Comparison of ENCODE assay signal across 8 cellular contexts in the genomic region with DNA sequence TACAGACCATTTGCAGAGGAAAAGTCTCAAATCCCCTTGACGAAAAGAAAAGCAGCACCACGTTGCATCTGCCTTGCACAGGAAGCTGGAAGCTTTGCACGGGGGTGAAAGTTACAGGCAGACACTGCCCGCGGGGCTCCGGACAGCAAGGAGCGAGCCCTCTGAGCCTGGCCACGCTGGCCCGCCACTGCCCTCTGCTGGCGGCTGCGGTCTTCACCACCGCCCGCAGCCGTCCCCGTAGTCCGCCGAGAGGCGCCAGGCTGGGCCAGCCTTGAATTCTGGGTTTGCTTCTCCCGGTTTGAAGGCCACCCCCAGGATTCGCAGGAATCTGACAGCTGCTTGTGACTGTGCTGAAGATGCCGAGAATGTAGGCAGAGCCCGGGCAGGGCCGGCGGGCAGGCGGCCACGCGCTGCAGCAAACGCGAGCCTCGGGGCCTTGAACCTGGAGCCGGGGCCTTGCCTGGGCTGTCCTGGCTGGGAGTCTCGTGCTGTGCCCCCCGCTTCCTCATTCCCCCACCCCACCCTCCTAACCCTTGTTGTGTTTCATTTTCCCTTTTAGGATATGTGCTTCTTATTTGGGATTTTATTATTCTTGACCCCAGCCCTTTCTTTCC. TPM values are rescaled to one million over a fixed set of nuclear protein-coding genes. Genes with fewer than 3 reads are reported as not detected.
DNase-seq lines count a peak whose midpoint lies in the region; ATAC-seq, FAIRE-seq and TF ChIP-seq lines count a peak whose summit lies in the region.
"Had no signal": no experiment of that assay in that cellular context is flagged by ENCODE, and none has a peak within 500 bp of the region (broad histone marks: within the 10 kb centered on the region; RNA-seq: fewer than 3 reads in every experiment).

No MANE protein-coding gene starts in this region.

- no peaks in the 10 kb centered on the region for H3K9me3 ChIP-seq in lower lobe of right lung

- H3K9me3 Mint-ChIP-seq in activated CD4-positive, alpha-beta T cell treated with anti-CD3 and anti-CD28 coated beads, Interleukin-2, amount 10 ng/mL, durations not matched to agents 7 days and 5 days, result no peaks in the 10 kb centered on the region

- peak; percentile 85 for FAIRE-seq in GM12892 (lab: Jason Lieb, UNC)

- no peak overlapping the region for H3K27ac Mint-ChIP-seq in activated CD4-positive, alpha-beta T cell treated with anti-CD3 and anti-CD28 coated beads, Interleukin-2, amount 10 ng/mL, durations not matched to agents 7 days and 5 days

- no peak for TF ChIP-seq POLR2A in GM12892 (IDR thresholded peaks at IDR 0.05; ENCODE audit: low read depth, low read length)

- DNase-seq in GM12892 (ENCODE audit: insufficient read length), result peak; percentile 78
- DNase-seq in NAMALWA (ENCODE audit: low spot score), result peak; percentile 52
- DNase-seq in activated CD4-positive, alpha-beta T cell treated with anti-CD3 and anti-CD28 coated beads, Interleukin-2, amount 10 ng/mL, durations not matched to agents 7 days and 5 days, result peak; percentile 49
- DNase-seq in dermis microvascular lymphatic vessel endothelial cell (ENCODE audit: low read depth in 2 of 2), result peak; percentile 14 to 54
- peak; percentile 83 for DNase-seq in lower lobe of right lung
- peak in 2 of 3 experiments; percentile 14 to 35 for DNase-seq in stimulated activated CD4-positive, alpha-beta T cell treated with anti-CD3 and anti-CD28 coated beads, TNF-alpha, amount 100 ng/mL, for 4 hours (ENCODE audit: low read depth in 3 of 3)

- CTCF ChIA-PET in activated CD4-positive, alpha-beta T cell treated with anti-CD3 and anti-CD28 coated beads, Interleukin-2, amount 10 ng/mL, durations not matched to agents 7 days and 5 days (lab: Charles Lee), result interaction anchor here (1.3 kb wide), 2 partner anchors 10 to 371 kb away, joined by 3 read pairs; no protein-coding TSS in a partner anchor

- no peaks in the 10 kb centered on the region for H3K36me3 Mint-ChIP-seq in activated CD4-positive, alpha-beta T cell treated with anti-CD3 and anti-CD28 coated beads, Interleukin-2, amount 10 ng/mL, durations not matched to agents 7 days and 5 days (ENCODE audit: low read depth)

- no peak overlapping the region for H3K27ac ChIP-seq in lower lobe of right lung

- peak; percentile 69 for ATAC-seq in HG02571 (IDR thresholded peaks at IDR 0.05; ENCODE audit: unreplicated experiment)
- peak; percentile 95 to 96 for ATAC-seq in lower lobe of right lung

- H3K27me3 ChIP-seq in lower lobe of right lung (ENCODE audit: low read depth), result no peaks in the 10 kb centered on the region

- POLR2A ChIA-PET in activated CD4-positive, alpha-beta T cell treated with anti-CD3 and anti-CD28 coated beads, Interleukin-2, amount 10 ng/mL, durations not matched to agents 7 days and 5 days (lab: Charles Lee), result no interaction called here

- peaks cover 4% of the 10 kb centered on the region for H3K4me1 Mint-ChIP-seq in activated CD4-positive, alpha-beta T cell treated with anti-CD3 and anti-CD28 coated beads, Interleukin-2, amount 10 ng/mL, durations not matched to agents 7 days and 5 days

- no peak overlapping the region for H3K4me3 ChIP-seq in lower lobe of right lung

- no peak overlapping the region for H3K4me3 Mint-ChIP-seq in activated CD4-positive, alpha-beta T cell treated with anti-CD3 and anti-CD28 coated beads, Interleukin-2, amount 10 ng/mL, durations not matched to agents 7 days and 5 days

- peaks cover 9% of the 10 kb centered on the region for H3K4me1 ChIP-seq in lower lobe of right lung

- intact Hi-C loops in lower lobe of right lung (cut with DNase I), result no loop called here

- TF ChIP-seq CTCF in lower lobe of right lung (IDR thresholded peaks at IDR 0.05), result peak; percentile 97

- peaks cover 52% of the 10 kb centered on the region for H3K27me3 Mint-ChIP-seq in activated CD4-positive, alpha-beta T cell treated with anti-CD3 and anti-CD28 coated beads, Interleukin-2, amount 10 ng/mL, durations not matched to agents 7 days and 5 days

- H3K36me3 ChIP-seq in lower lobe of right lung, result no peaks in the 10 kb centered on the region

RNA-seq across cellular contexts. Expression of gene ENPP6, which starts 49.2 kb away (rescaled TPM):
- polyA plus RNA-seq in GM12892 (2012; ENCODE audit: missing spikeins), result 0.81 TPM
- under 1 TPM; 0.47 to 0.75 TPM for total RNA-seq in activated CD4-positive, alpha-beta T cell treated with anti-CD3 and anti-CD28 coated beads, Interleukin-2, amount 10 ng/mL, durations not matched to agents 7 days and 5 days
- total RNA-seq in dermis microvascular lymphatic vessel endothelial cell (under 0.01 TPM in 1 of 2 replicates, not detected in the other), lower lobe of right lung (0.74 TPM)
- total RNA-seq: mononuclear cell had no signal

Comparison
In these comparisons a context has a peak if more than half of its experiments do, and no peak if none do; other contexts are left out.
1. DNase-seq: peak in every context shown above with its lines; median percentile 83 in lower lobe of right lung; 78 in GM12892; 52 in NAMALWA; 49 in activated CD4-positive, alpha-beta T cell treated with anti-CD3 and anti-CD28 coated beads, Interleukin-2, amount 10 ng/mL, durations not matched to agents 7 days and 5 days; 34 in dermis microvascular lymphatic vessel endothelial cell; 24 in stimulated activated CD4-positive, alpha-beta T cell treated with anti-CD3 and anti-CD28 coated beads, TNF-alpha, amount 100 ng/mL, for 4 hours.